ENCODE assay signal across 20 cellular contexts in the genomic region with DNA sequence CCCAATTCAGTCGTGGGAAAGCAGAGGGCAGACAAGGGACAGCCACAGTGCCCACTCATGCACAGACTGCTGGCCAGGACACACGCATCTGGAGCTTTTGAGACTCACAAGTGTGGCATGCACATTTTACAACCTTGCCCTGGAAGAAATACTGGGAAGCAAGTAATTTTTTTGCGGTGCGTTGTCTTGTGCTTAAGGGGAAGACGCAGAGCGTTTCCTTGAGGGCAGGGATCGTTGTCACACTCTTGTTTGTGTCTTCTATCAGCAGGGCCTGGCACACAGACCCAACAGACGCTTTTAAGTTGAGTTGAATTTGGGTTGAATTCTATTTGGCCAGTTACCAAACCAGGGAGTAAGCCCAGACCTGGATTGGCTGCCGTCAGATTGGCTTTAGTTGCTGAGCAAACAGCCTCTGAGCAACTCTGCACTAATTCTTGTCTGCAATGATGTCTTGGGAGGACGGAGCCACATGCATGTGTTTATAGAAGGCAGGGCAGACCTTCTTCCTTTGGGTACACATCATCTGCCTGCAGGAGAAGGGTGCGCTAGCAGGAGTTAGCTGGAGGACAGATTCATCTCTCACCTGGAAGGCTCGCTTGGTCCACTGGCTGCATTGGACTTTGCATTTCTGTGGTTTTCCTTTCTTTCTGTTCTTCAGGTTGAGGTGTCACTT. TPM values are rescaled to one million over a fixed set of nuclear protein-coding genes. Genes with fewer than 3 reads are reported as not detected.
DNase-seq lines count a peak whose midpoint lies in the region; ATAC-seq and TF ChIP-seq lines count a peak whose summit lies in the region.
"Had no signal": no experiment of that assay in that cellular context is flagged by ENCODE, and none has a peak within 500 bp of the region (broad histone marks: within the 10 kb centered on the region; RNA-seq: fewer than 3 reads in every experiment).

No MANE protein-coding gene starts in this region.

- H3K4me1 Mint-ChIP-seq in osteocyte (ENCODE audit: unreplicated experiment): no peaks in the 10 kb centered on the region
- H3K4me1 Mint-ChIP-seq in effector memory CD8-positive, alpha-beta T cell (ENCODE audit: low read depth in 2 of 2): peaks cover 0 to 6% of the 10 kb centered on the region in 2 donors
- peaks cover 16% of the 10 kb centered on the region for H3K4me1 Mint-ChIP-seq in nephron progenitor cell
- H3K4me1 Mint-ChIP-seq: H9 had no signal

- H3K4me3 Mint-ChIP-seq in osteocyte (ENCODE audit: unreplicated experiment) (no peak overlapping the region), nephron progenitor cell (no peak overlapping the region)
- H3K4me3 Mint-ChIP-seq in effector memory CD8-positive, alpha-beta T cell: no peak overlapping the region
- H3K4me3 Mint-ChIP-seq: activated T-cell treated with anti-CD3 and anti-CD28 coated beads, Interleukin-2, amount 50 U/mL, for 4 hours; B cell; H9 had no signal

- TF ChIP-seq CTCF in osteocyte (IDR thresholded peaks at IDR 0.05): no peak
- TF ChIP-seq CTCF in nephron progenitor cell (IDR thresholded peaks at IDR 0.05): no peak

- no peak overlapping the region for H3K27ac Mint-ChIP-seq in osteocyte (ENCODE audit: unreplicated experiment)
- H3K27ac Mint-ChIP-seq in effector memory CD8-positive, alpha-beta T cell: no peak overlapping the region
- H3K27ac Mint-ChIP-seq in nephron progenitor cell: no peak overlapping the region
- H3K27ac Mint-ChIP-seq: B cell, H9 had no signal

- intact Hi-C loops in posterior vena cava (cut with DNase I): no loop called here

- H3K36me3 Mint-ChIP-seq in osteocyte (ENCODE audit: unreplicated experiment) (no peaks in the 10 kb centered on the region), nephron progenitor cell (ENCODE audit: low read depth) (no peaks in the 10 kb centered on the region)
- H3K36me3 Mint-ChIP-seq in effector memory CD8-positive, alpha-beta T cell (ENCODE audit: insufficient read depth): peaks cover 2% of the 10 kb centered on the region

- no peak for ATAC-seq in effector memory CD8-positive, alpha-beta T cell (replicated peaks)
- ATAC-seq: activated T-cell treated with anti-CD3 and anti-CD28 coated beads, Interleukin-2, amount 50 U/mL, for 4 hours; left colon had no signal

- H3K27me3 Mint-ChIP-seq in osteocyte (ENCODE audit: unreplicated experiment): peaks cover 17% of the 10 kb centered on the region
- peaks cover 0 to 8% of the 10 kb centered on the region in 2 donors for H3K27me3 Mint-ChIP-seq in effector memory CD8-positive, alpha-beta T cell
- H3K27me3 Mint-ChIP-seq in nephron progenitor cell (ENCODE audit: low read depth, poor library complexity): peaks cover 31% of the 10 kb centered on the region
- H3K27me3 Mint-ChIP-seq: B cell had no signal

- H3K9me3 Mint-ChIP-seq in osteocyte (ENCODE audit: unreplicated experiment): peaks cover 6% of the 10 kb centered on the region
- H3K9me3 Mint-ChIP-seq in effector memory CD8-positive, alpha-beta T cell: no peaks in the 10 kb centered on the region
- no peaks in the 10 kb centered on the region for H3K9me3 Mint-ChIP-seq in nephron progenitor cell
- H3K9me3 Mint-ChIP-seq: activated T-cell treated with anti-CD3 and anti-CD28 coated beads, Interleukin-2, amount 50 U/mL, for 4 hours had no signal

- DNase-seq in AG20443 (ENCODE audit: low spot score) (peak; percentile 85), ELR (ENCODE audit: low read depth) (peak; percentile 45), astrocyte of the hippocampus (ENCODE audit: low read depth, low spot score) (peak; percentile 16), osteocyte (ENCODE audit: extremely low spot score, unreplicated experiment) (peak; percentile 63), nephron progenitor cell (no peak), posterior vena cava (ENCODE audit: low spot score) (no peak)
- DNase-seq in effector memory CD8-positive, alpha-beta T cell: no peak
- DNase-seq: activated T-cell treated with anti-CD3 and anti-CD28 coated beads, Interleukin-2, amount 50 U/mL, for 4 hours; adrenal gland; Calu3; erythroblast; H9; Karpas-422; left colon; midbrain; NCI-H1092 treated with DMSO at 0.1 percent for 48 hours; NCI-H526 treated with DMSO at 0.1 percent for 48 hours; SW 1271 had no signal

RNA-seq across cellular contexts. Expression of gene IL2RA, which starts 38.4 kb away (rescaled TPM):
- not detected in 2 replicates for total RNA-seq in osteocyte
- 1 to 10 TPM in 1 of 2 donors, under 1 TPM in 1; 0.81 to 6.4 TPM for total RNA-seq in posterior vena cava
- total RNA-seq: Calu3, dermis microvascular lymphatic vessel endothelial cell, H9 had no signal

RNA-seq across cellular contexts. Expression of gene IL15RA, which starts 46.5 kb away (rescaled TPM):
- total RNA-seq in osteocyte: 0.40 and 0.44 TPM in 2 replicates
- 10 to 100 TPM; 16.9 to 20.9 TPM for total RNA-seq in posterior vena cava

Comparison
In these comparisons a context has a peak if more than half of its experiments do, and no peak if none do; other contexts are left out.
1. DNase-seq: peak in AG20443 (single experiment), ELR (single experiment), astrocyte of the hippocampus (single experiment) and osteocyte (single experiment); none in effector memory CD8-positive, alpha-beta T cell (0 of 3), nephron progenitor cell (single experiment) and posterior vena cava (single experiment).
2. RNA of gene IL15RA, which starts 46.5 kb away (total RNA-seq): 16.9 to 20.9 TPM in posterior vena cava; 0.40 to 0.44 TPM in osteocyte; every median in the first group is over 10 times any median in the second.